Comparison of ENCODE assay signal across 35 cellular contexts in the genomic region with DNA sequence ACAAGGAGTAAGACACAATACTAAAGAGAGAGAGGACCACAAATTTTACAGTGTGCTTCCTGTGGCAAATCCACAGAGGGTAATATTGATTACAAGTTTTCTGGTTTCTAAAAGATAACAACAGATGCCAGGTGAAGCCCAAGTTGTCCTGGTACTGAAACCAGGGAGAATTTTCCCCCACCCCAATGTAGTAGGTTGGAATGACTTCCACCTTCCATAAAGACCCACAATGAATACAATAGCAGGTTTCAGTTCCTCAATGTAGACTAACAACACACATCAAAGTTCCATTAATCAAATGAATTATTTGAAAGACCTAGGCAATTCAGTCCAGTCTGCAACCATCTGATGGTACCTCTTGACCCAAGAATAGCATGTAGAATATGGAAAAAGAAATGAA. TPM values are rescaled to one million over a fixed set of nuclear protein-coding genes. Genes with fewer than 3 reads are reported as not detected.
DNase-seq lines count a peak whose midpoint lies in the region; ATAC-seq, FAIRE-seq and TF ChIP-seq lines count a peak whose summit lies in the region.
"Had no signal": no experiment of that assay in that cellular context is flagged by ENCODE, and none has a peak within 500 bp of the region (broad histone marks: within the 10 kb centered on the region; RNA-seq: fewer than 3 reads in every experiment).

No MANE protein-coding gene starts in this region.

- peak overlapping the region; percentile 12 for H3K27ac ChIP-seq in mammary epithelial cell (ENCODE audit: insufficient read depth, low read depth, low read length)
- H3K27ac ChIP-seq: adrenal gland, BLaER1, upper lobe of left lung had no signal

- no peaks in the 10 kb centered on the region for H3K9me3 ChIP-seq in mammary epithelial cell (replicated peaks; ENCODE audit: insufficient read depth, low read length)
- H3K9me3 ChIP-seq: adrenal gland, BLaER1, mucosa of descending colon, upper lobe of left lung had no signal

- H3K4me2 ChIP-seq in mammary epithelial cell (ENCODE audit: insufficient read depth, low read depth, low read length): peak overlapping the region; percentile 48
- H3K4me2 ChIP-seq: BLaER1 had no signal

- no peak overlapping the region for H3K4me3 ChIP-seq in mammary epithelial cell (replicated peaks in 1 of 3; ENCODE audit: insufficient read depth in 1 of 3, low read depth in 2 of 3, low read length in 3 of 3)
- H3K4me3 ChIP-seq: adrenal gland, BLaER1, mucosa of descending colon, upper lobe of left lung had no signal

- ATAC-seq in HG02885 (IDR thresholded peaks at IDR 0.05; ENCODE audit: poor library complexity, unreplicated experiment): no peak
- ATAC-seq: mucosa of descending colon, right cardiac atrium had no signal

- no peaks in the 10 kb centered on the region for H3K27me3 ChIP-seq in mammary epithelial cell (ENCODE audit: insufficient read depth, low read length)
- H3K27me3 ChIP-seq: adrenal gland, BLaER1, upper lobe of left lung had no signal

- peaks cover 23% of the 10 kb centered on the region for H3K4me1 ChIP-seq in mammary epithelial cell (ENCODE audit: insufficient read depth, low read length)
- H3K4me1 ChIP-seq: adrenal gland had no signal

- in situ Hi-C loops in mammary epithelial cell (cut with MboI; ENCODE audit: low sequenced_read_pairs in 2 of 2): no loop called here

- H3K36me3 ChIP-seq in mammary epithelial cell (ENCODE audit: insufficient read depth, low read length): no peaks in the 10 kb centered on the region
- H3K36me3 ChIP-seq: adrenal gland, BLaER1, upper lobe of left lung had no signal

- peak overlapping the region in 1 of 3 experiments; percentile 9 for H3K4me3 Mint-ChIP-seq in nephron
- H3K4me3 Mint-ChIP-seq: brain, IgD-negative memory B cell had no signal

- dilution Hi-C loops in mammary epithelial cell (cut with HindIII; ENCODE audit: low sequenced_read_pairs): no loop called here

- BruUV-seq in mammary epithelial cell (replicated peaks; lab: Mats Ljungman, UMichigan): no TSS peak

- DNase-seq in GM12891 (ENCODE audit: insufficient read length, low spot score) (no peak), MV-4-11 (lab: John Stamatoyannopoulos, UW) (peak; percentile 34), mammary epithelial cell (no peak), NCI-H526 treated with DMSO at 0.1 percent for 48 hours (lab: John Stamatoyannopoulos, UW) (no peak)
- DNase-seq in activated T-cell treated with anti-CD3 and anti-CD28 coated beads, Interleukin-2, amount 50 U/mL, for 1 hour: no peak
- DNase-seq: activated CD4-positive, alpha-beta T cell treated with anti-CD3 and anti-CD28 coated beads for 48 hours; activated naive CD4-positive, alpha-beta T cell; activated T-cell treated with anti-CD3 and anti-CD28 coated beads, Interleukin-2, amount 50 U/mL, for 48 hours; adrenal gland; DMS79 treated with DMSO at 0.1 percent for 48 hours; effector CD4-positive, alpha-beta T cell; GF-D8; glutamatergic neuron; mucosa of descending colon; NCI-H1417 treated with DMSO at 0.1 percent for 48 hours; NCI-H2107; NCI-H446 treated with DMSO at 0.1 percent for 48 hours; stimulated activated CD4-positive, alpha-beta T cell treated with anti-CD3 and anti-CD28 coated beads, Interleukin-12 subunit alpha, Interleukin-12 subunit beta, amount 100 ng/mL, for 4 hours; stimulated activated CD4-positive, alpha-beta T cell treated with anti-CD3 and anti-CD28 coated beads, Interleukin-4, amount 100 ng/mL, for 1 hour; substantia nigra; upper lobe of left lung had no signal

- no peaks in the 10 kb centered on the region for H4K20me1 ChIP-seq in mammary epithelial cell (ENCODE audit: insufficient read depth, low read length)
- H4K20me1 ChIP-seq: BLaER1 had no signal

- no peaks in the 10 kb centered on the region for H3K79me2 ChIP-seq in mammary epithelial cell (ENCODE audit: insufficient read depth, low read length)

- no peak overlapping the region for H3K9ac ChIP-seq in mammary epithelial cell (ENCODE audit: insufficient read depth, low read length)
- H3K9ac ChIP-seq: BLaER1 had no signal

- H2AFZ ChIP-seq in mammary epithelial cell (ENCODE audit: low read depth, low read length): peak overlapping the region; percentile 57

- TF ChIP-seq POLR2A in GM12891 (IDR thresholded peaks at IDR 0.05; ENCODE audit: low read depth, low read length): no peak

- H3K27me3 Mint-ChIP-seq in nephron (ENCODE audit: low read depth): peaks cover 5% of the 10 kb centered on the region

- intact Hi-C loops in mammary epithelial cell (cut with micrococcal nuclease): no loop called here

- peak overlapping the region; percentile 60 to 87 (median 76) for H3K27ac Mint-ChIP-seq in nephron
- H3K27ac Mint-ChIP-seq: IgD-negative memory B cell had no signal

- H3K4me1 Mint-ChIP-seq in nephron: peaks cover 51% of the 10 kb centered on the region

- TF ChIP-seq CTCF in mammary epithelial cell (conservative IDR thresholded peaks at IDR 0.05 in 1 of 2, IDR thresholded peaks at IDR 0.05 in 1 of 2; ENCODE audit: extremely low read depth in 1 of 2, insufficient read depth in 1 of 2, low read depth in 1 of 2, low read length in 2 of 2) (no peak), nephron (IDR thresholded peaks at IDR 0.05; ENCODE audit: unreplicated experiment in 3 of 3) (no peak)

- CTCF ChIA-PET in mammary epithelial cell (lab: Charles Lee; ENCODE audit: low non-redundant PET): no interaction called here

- H3K36me3 Mint-ChIP-seq in nephron (ENCODE audit: low read depth): no peaks in the 10 kb centered on the region
- H3K36me3 Mint-ChIP-seq: brain, IgD-negative memory B cell had no signal

- H3K9me3 Mint-ChIP-seq in nephron: no peaks in the 10 kb centered on the region

- FAIRE-seq in GM12891 (lab: Jason Lieb, UNC): no peak
- FAIRE-seq: colon had no signal

TF ChIP-seq in GM12891, 5 proteins besides CTCF, POLR2A, EP300 and RAD21:
- TF ChIP-seq PAX5 (IDR thresholded peaks at IDR 0.05; ENCODE audit: insufficient read depth, low read length, severe bottlenecking) (no peak), SPI1 (IDR thresholded peaks at IDR 0.05; ENCODE audit: low read depth, low read length) (peak; percentile 89), TAF1 (IDR thresholded peaks at IDR 0.05; ENCODE audit: low read depth, low read length) (no peak), POU2F2 (IDR thresholded peaks at IDR 0.05; ENCODE audit: low read depth, low read length) (no peak), POLR2AphosphoS5 (IDR thresholded peaks at IDR 0.05; ENCODE audit: low read depth, low read length) (no peak)
TF ChIP-seq in GM12891: peak in this region for 1.

RNA-seq across cellular contexts. Expression of a gene that starts 44.0 kb away (rescaled TPM):
- not detected for polyA plus RNA-seq in GM12891 (2012; ENCODE audit: low read depth, missing spikeins)
- not detected for total RNA-seq in mammary epithelial cell
- polyA plus RNA-seq in mammary epithelial cell: not detected
- polyA minus RNA-seq in mammary epithelial cell: not detected
- total RNA-seq: adrenal gland; epithelial cell of proximal tubule; kidney epithelial cell; lower leg skin; M059J; mucosa of descending colon; right cardiac atrium; Right ventricle myocardium inferior; T-helper 2 cell treated with Interferon-gamma antibody and Interleukin-4, amounts not matched to agents 100 ng/mL and 5 ng/mL, for 36 hours; upper lobe of left lung had no signal
- polyA plus RNA-seq: adrenal gland, IgD-negative memory B cell, neural cell, right cardiac atrium had no signal
